8 cellular contexts compared by ENCODE assay signal in genomic region chr22:45208993-45209838, GRCh38. TPM values are rescaled to one million over a fixed set of nuclear protein-coding genes. Genes with fewer than 3 reads are reported as not detected.
DNase-seq lines count a peak whose midpoint lies in the region; ATAC-seq and TF ChIP-seq lines count a peak whose summit lies in the region.

No MANE protein-coding gene starts in this region.

- H3K27ac ChIP-seq in CD4-positive, alpha-beta T cell (ENCODE audit: low read depth, low read length): no peak overlapping the region

- CTCF ChIA-PET in CD4-positive, alpha-beta T cell (lab: Charles Lee): interaction anchor here (0.5 to 2.0 kb wide), 5 partner anchors 18 to 110 kb away, joined by 3 to 8 read pairs (median 4); no protein-coding TSS in a partner anchor
- CTCF ChIA-PET in activated CD8-positive, alpha-beta memory T cell treated with anti-CD3 and anti-CD28 coated beads, Interleukin-2, amount 10 ng/mL, durations not matched to agents 7 days and 5 days (lab: Charles Lee): interaction anchor here (0.6 to 3.8 kb wide), 14 partner anchors 9 to 114 kb away, joined by 3 to 15 read pairs (median 3); no protein-coding TSS in a partner anchor

- H3K4me3 Mint-ChIP-seq in CD4-positive, alpha-beta T cell: no peak overlapping the region
- H3K4me3 Mint-ChIP-seq in activated CD8-positive, alpha-beta memory T cell treated with anti-CD3 and anti-CD28 coated beads, Interleukin-2, amount 10 ng/mL, durations not matched to agents 7 days and 5 days: no peak overlapping the region

- no peak overlapping the region for H3K4me3 ChIP-seq in fibroblast of mammary gland (ENCODE audit: control insufficient read depth, low read depth, low read length)

- no peak overlapping the region for H3K27ac Mint-ChIP-seq in CD4-positive, alpha-beta T cell
- H3K27ac Mint-ChIP-seq in activated CD8-positive, alpha-beta memory T cell treated with anti-CD3 and anti-CD28 coated beads, Interleukin-2, amount 10 ng/mL, durations not matched to agents 7 days and 5 days: no peak overlapping the region

- no peaks in the 10 kb centered on the region for H3K9me3 Mint-ChIP-seq in CD4-positive, alpha-beta T cell
- no peaks in the 10 kb centered on the region for H3K9me3 Mint-ChIP-seq in activated CD8-positive, alpha-beta memory T cell treated with anti-CD3 and anti-CD28 coated beads, Interleukin-2, amount 10 ng/mL, durations not matched to agents 7 days and 5 days (ENCODE audit: low read depth)

- H3K4me1 Mint-ChIP-seq in CD4-positive, alpha-beta T cell (ENCODE audit: low read depth): no peaks in the 10 kb centered on the region
- H3K4me1 Mint-ChIP-seq in activated CD8-positive, alpha-beta memory T cell treated with anti-CD3 and anti-CD28 coated beads, Interleukin-2, amount 10 ng/mL, durations not matched to agents 7 days and 5 days: peaks cover 7% of the 10 kb centered on the region

- no peak for TF ChIP-seq EP300 in Ishikawa (IDR thresholded peaks at IDR 0.05; ENCODE audit: borderline replicate concordance)

- DNase-seq in CD4-positive, alpha-beta T cell: peak in 7 of 10 experiments; percentile 9 to 55 (median 23)
- no peak for DNase-seq in activated CD8-positive, alpha-beta memory T cell treated with anti-CD3 and anti-CD28 coated beads, Interleukin-2, amount 10 ng/mL, durations not matched to agents 7 days and 5 days
- peak; percentile 93 for DNase-seq in fibroblast of mammary gland (ENCODE audit: low read depth)
- DNase-seq in posterior vena cava (ENCODE audit: low spot score): peak; percentile 90
- DNase-seq in DMS79 (lab: John Stamatoyannopoulos, UW): no peak
- DNase-seq in epidermal melanocyte (ENCODE audit: insufficient read length, low spot score): no peak

- peak; percentile 55 for TF ChIP-seq CTCF in CD4-positive, alpha-beta T cell (IDR thresholded peaks at IDR 0.05)
- TF ChIP-seq CTCF in fibroblast of mammary gland (conservative IDR thresholded peaks at IDR 0.05; ENCODE audit: control insufficient read depth, insufficient read depth, low read depth, low read length): peak; percentile 51

- no peaks in the 10 kb centered on the region for H3K9me3 ChIP-seq in CD4-positive, alpha-beta T cell (ENCODE audit: control insufficient read depth, low read length)

- ATAC-seq in CD4-positive, alpha-beta T cell (ENCODE audit: poor library complexity): peak; percentile 48
- peak; percentile 23 for ATAC-seq in activated CD8-positive, alpha-beta memory T cell treated with anti-CD3 and anti-CD28 coated beads, Interleukin-2, amount 10 ng/mL, durations not matched to agents 7 days and 5 days
- no peak for ATAC-seq in HG02642 (IDR thresholded peaks at IDR 0.05; ENCODE audit: poor library complexity, unreplicated experiment)

- POLR2A ChIA-PET in CD4-positive, alpha-beta T cell (lab: Charles Lee): no interaction called here

- no peaks in the 10 kb centered on the region for H3K27me3 Mint-ChIP-seq in CD4-positive, alpha-beta T cell
- H3K27me3 Mint-ChIP-seq in activated CD8-positive, alpha-beta memory T cell treated with anti-CD3 and anti-CD28 coated beads, Interleukin-2, amount 10 ng/mL, durations not matched to agents 7 days and 5 days: no peaks in the 10 kb centered on the region

- intact Hi-C loops in CD4-positive, alpha-beta T cell (cut with DNase I, micrococcal nuclease): loop anchor here (2.0 to 5.0 kb wide), 2 partner anchors 30 to 387 kb away; no protein-coding TSS in a partner anchor
- intact Hi-C loops in posterior vena cava (cut with DNase I): no loop called here

- peaks cover 10% of the 10 kb centered on the region for H3K36me3 Mint-ChIP-seq in CD4-positive, alpha-beta T cell (ENCODE audit: low read depth)
- no peaks in the 10 kb centered on the region for H3K36me3 Mint-ChIP-seq in activated CD8-positive, alpha-beta memory T cell treated with anti-CD3 and anti-CD28 coated beads, Interleukin-2, amount 10 ng/mL, durations not matched to agents 7 days and 5 days

- no peaks in the 10 kb centered on the region for H3K27me3 ChIP-seq in CD4-positive, alpha-beta T cell (ENCODE audit: control insufficient read depth, insufficient read depth, low read length)

- peak; percentile 18; the same call in 1 of the 2 replicates for TF ChIP-seq RAD21 in Ishikawa (IDR thresholded peaks at IDR 0.05; ENCODE audit: low read depth)

TF ChIP-seq in Ishikawa, 13 proteins besides CTCF, POLR2A, EP300 and RAD21:
- TF ChIP-seq YY1 (IDR thresholded peaks at IDR 0.05; ENCODE audit: low read depth): no peak
- TF ChIP-seq ZBTB7A (IDR thresholded peaks at IDR 0.05; ENCODE audit: low read depth): no peak
- peak; percentile 53; the same call in 1 of the 2 replicates for TF ChIP-seq NFIC (IDR thresholded peaks at IDR 0.05)
TF ChIP-seq in Ishikawa: peak in this region for 1.

RNA-seq across cellular contexts. Expression of gene KIAA0930, which starts 31.5 kb away (rescaled TPM):
- total RNA-seq in CD4-positive, alpha-beta T cell: 1 to 10 TPM; 6.7 to 7.4 TPM
- total RNA-seq in activated CD8-positive, alpha-beta memory T cell treated with anti-CD3 and anti-CD28 coated beads, Interleukin-2, amount 10 ng/mL, durations not matched to agents 7 days and 5 days: 10 to 100 TPM; 35.1 to 38.6 TPM
- 10 to 100 TPM; 48.5 to 74.0 TPM for total RNA-seq in posterior vena cava

RNA-seq across cellular contexts. Expression of gene NUP50, which starts 45.5 kb away (rescaled TPM):
- total RNA-seq in CD4-positive, alpha-beta T cell: 100 to 1,000 TPM; 141 TPM
- total RNA-seq in activated CD8-positive, alpha-beta memory T cell treated with anti-CD3 and anti-CD28 coated beads, Interleukin-2, amount 10 ng/mL, durations not matched to agents 7 days and 5 days: 100 to 1,000 TPM; 150 to 155 TPM
- 10 to 100 TPM; 29.7 to 30.1 TPM for total RNA-seq in posterior vena cava

Comparison
In these comparisons a context has a peak if more than half of its experiments do, and no peak if none do; other contexts are left out.
1. DNase-seq: peak in CD4-positive, alpha-beta T cell (7 of 10), fibroblast of mammary gland (single experiment) and posterior vena cava (single experiment); none in activated CD8-positive, alpha-beta memory T cell treated with anti-CD3 and anti-CD28 coated beads, Interleukin-2, amount 10 ng/mL, durations not matched to agents 7 days and 5 days (single experiment), DMS79 (single experiment) and epidermal melanocyte (single experiment).
2. RNA of gene KIAA0930, which starts 31.5 kb away (total RNA-seq): 48.5 to 74.0 TPM in posterior vena cava and 35.1 to 38.6 TPM in activated CD8-positive, alpha-beta memory T cell treated with anti-CD3 and anti-CD28 coated beads, Interleukin-2, amount 10 ng/mL, durations not matched to agents 7 days and 5 days; 6.7 to 7.4 TPM in CD4-positive, alpha-beta T cell; every median in the first group is over 4 times any median in the second.
3. RNA of gene NUP50, which starts 45.5 kb away (total RNA-seq): 150 to 155 TPM in activated CD8-positive, alpha-beta memory T cell treated with anti-CD3 and anti-CD28 coated beads, Interleukin-2, amount 10 ng/mL, durations not matched to agents 7 days and 5 days and 141 TPM in CD4-positive, alpha-beta T cell; 29.7 to 30.1 TPM in posterior vena cava; every median in the first group is over 4 times any median in the second.
4. intact Hi-C loops: an anchor here in CD4-positive, alpha-beta T cell (2.0 to 5.0 kb wide); none called in posterior vena cava.